13 cellular contexts compared by ENCODE assay signal in the genomic region with DNA sequence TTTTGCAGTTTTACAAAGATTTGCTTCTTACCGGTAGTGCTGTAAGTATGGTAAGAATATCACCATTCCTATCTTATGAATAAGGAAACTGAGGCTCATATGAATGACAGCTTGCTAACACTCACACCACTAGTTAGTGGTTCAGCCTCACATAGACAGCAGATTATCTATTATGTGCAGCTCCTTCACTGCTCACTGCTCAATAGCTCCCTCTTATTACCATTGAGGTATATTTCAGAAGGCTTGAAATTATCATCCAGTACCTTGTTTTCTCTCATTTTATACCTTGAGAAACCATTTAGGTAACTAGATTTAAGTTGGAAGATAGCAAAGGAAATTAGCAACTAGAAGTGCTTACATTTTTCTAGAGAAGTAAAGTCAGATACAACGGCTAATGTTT. TPM values are rescaled to one million over a fixed set of nuclear protein-coding genes. Genes with fewer than 3 reads are reported as not detected.
DNase-seq lines count a peak whose midpoint lies in the region; ATAC-seq and FAIRE-seq lines count a peak whose summit lies in the region.
"Had no signal": no experiment of that assay in that cellular context is flagged by ENCODE, and none has a peak within 500 bp of the region (broad histone marks: within the 10 kb centered on the region; RNA-seq: fewer than 3 reads in every experiment).

No MANE protein-coding gene starts in this region.

- no peaks in the 10 kb centered on the region for H3K27me3 Mint-ChIP-seq in activated naive CD8-positive, alpha-beta T cell treated with anti-CD3 and anti-CD28 coated beads for 36 hours
- H3K27me3 Mint-ChIP-seq: CD4-positive, CD25-positive, alpha-beta regulatory T cell had no signal

- peak; percentile 68 for DNase-seq in COR-L47 (lab: John Stamatoyannopoulos, UW)
- DNase-seq in GM19239 (ENCODE audit: insufficient read length, low spot score): no peak
- peak; percentile 9 for DNase-seq in OCI-M1 (lab: John Stamatoyannopoulos, UW)
- peak; percentile 20 for DNase-seq in germinal center (ENCODE audit: low spot score)
- no peak for DNase-seq in GOT3 (lab: John Stamatoyannopoulos, UW)
- no peak for DNase-seq in activated naive CD8-positive, alpha-beta T cell treated with anti-CD3 and anti-CD28 coated beads for 36 hours
- DNase-seq: adrenal gland, dermis blood vessel endothelial cell, foreskin fibroblast had no signal

- ATAC-seq in GM21360 (IDR thresholded peaks at IDR 0.05; ENCODE audit: unreplicated experiment) (no peak), HG03354 (IDR thresholded peaks at IDR 0.05; ENCODE audit: poor library complexity, severe bottlenecking, unreplicated experiment) (no peak)
- ATAC-seq: activated CD4-positive, CD25-positive, alpha-beta regulatory T cell treated with anti-CD3 and anti-CD28 coated beads, Interleukin-2, amount 50 U/mL, for 24 hours had no signal

- H3K4me3 Mint-ChIP-seq in activated naive CD8-positive, alpha-beta T cell treated with anti-CD3 and anti-CD28 coated beads for 36 hours: no peak overlapping the region
- H3K4me3 Mint-ChIP-seq: CD4-positive, CD25-positive, alpha-beta regulatory T cell had no signal

- peak; percentile 77 for FAIRE-seq in GM19239 (lab: Jason Lieb, UNC)

- H3K4me1 Mint-ChIP-seq in activated naive CD8-positive, alpha-beta T cell treated with anti-CD3 and anti-CD28 coated beads for 36 hours: no peaks in the 10 kb centered on the region

- H3K27ac Mint-ChIP-seq in activated naive CD8-positive, alpha-beta T cell treated with anti-CD3 and anti-CD28 coated beads for 36 hours: no peak overlapping the region

- H3K36me3 Mint-ChIP-seq in activated naive CD8-positive, alpha-beta T cell treated with anti-CD3 and anti-CD28 coated beads for 36 hours: peaks cover 50% of the 10 kb centered on the region

- no peaks in the 10 kb centered on the region for H3K9me3 Mint-ChIP-seq in activated naive CD8-positive, alpha-beta T cell treated with anti-CD3 and anti-CD28 coated beads for 36 hours

RNA-seq across cellular contexts. Expression of a gene that starts 15.5 kb away (rescaled TPM):
- total RNA-seq in activated naive CD8-positive, alpha-beta T cell treated with anti-CD3 and anti-CD28 coated beads for 36 hours: 1 to 10 TPM; 8.7 to 9.1 TPM

Comparison
In these comparisons a context has a peak if more than half of its experiments do, and no peak if none do; other contexts are left out.
1. DNase-seq: peak in COR-L47 (single experiment), OCI-M1 (single experiment) and germinal center (single experiment); none in GM19239 (single experiment), GOT3 (single experiment) and activated naive CD8-positive, alpha-beta T cell treated with anti-CD3 and anti-CD28 coated beads for 36 hours (single experiment).